13 cellular contexts compared by ENCODE assay signal in the genomic region with DNA sequence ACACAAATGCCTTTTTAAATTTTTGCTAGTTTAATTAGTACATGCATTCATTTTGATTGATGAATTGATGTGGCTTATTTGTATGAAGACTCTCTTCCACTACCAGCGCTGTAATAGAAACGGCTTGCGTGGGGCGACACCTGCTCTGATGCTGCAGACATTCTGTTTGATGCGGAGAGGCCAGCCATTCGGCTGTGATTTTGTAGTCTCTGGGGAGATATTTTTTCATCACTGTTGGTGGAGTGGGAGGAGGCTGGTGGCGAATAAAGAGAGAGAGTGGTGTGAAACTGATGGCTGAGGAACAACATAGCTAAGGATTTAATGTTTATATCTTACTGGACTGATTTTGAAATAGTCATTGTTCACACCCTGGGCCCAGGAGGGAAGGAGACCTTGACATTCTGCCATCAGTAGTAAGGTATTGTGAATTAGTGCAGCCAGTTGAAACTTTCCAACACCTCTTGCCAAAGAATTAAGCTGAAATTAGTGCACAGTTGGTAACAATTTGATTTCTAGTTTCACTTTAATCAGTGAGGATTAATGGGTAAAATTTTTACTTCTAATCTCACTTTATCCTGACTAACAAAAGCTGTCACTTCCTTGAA.
A peak's percentile ranks its signal among the peaks of the same experiment; 100 is the strongest.
DNase-seq lines count a peak whose midpoint lies in the region; ATAC-seq and TF ChIP-seq lines count a peak whose summit lies in the region.
"Had no signal": no experiment of that assay in that cellular context is flagged by ENCODE, and none has a peak within 500 bp of the region (broad histone marks: within the 10 kb centered on the region; RNA-seq: fewer than 3 reads in every experiment).

No MANE protein-coding gene starts in this region.

- intact Hi-C loops in Right ventricle myocardium superior (cut with DNase I) (no loop called here), left cardiac atrium (cut with DNase I) (no loop called here), uterus (cut with DNase I; ENCODE audit: low total_unique reads) (no loop called here)

- H3K4me3 ChIP-seq in Loucy (ENCODE audit: low read length, poor library complexity, severe bottlenecking) (no peak overlapping the region), gastroesophageal sphincter (no peak overlapping the region), uterus (no peak overlapping the region)
- H3K4me3 ChIP-seq: thyroid gland had no signal

- H3K27me3 ChIP-seq in Loucy (ENCODE audit: insufficient read depth, low read length, poor library complexity, severe bottlenecking) (no peaks in the 10 kb centered on the region), gastroesophageal sphincter (peaks cover 21% of the 10 kb centered on the region), uterus (no peaks in the 10 kb centered on the region)
- H3K27me3 ChIP-seq: thyroid gland had no signal

- no peak for TF ChIP-seq CTCF in Loucy (conservative IDR thresholded peaks at IDR 0.05; ENCODE audit: low read length)
- TF ChIP-seq CTCF in gastroesophageal sphincter (IDR thresholded peaks at IDR 0.05) = no peak
- no peak for TF ChIP-seq CTCF in uterus (IDR thresholded peaks at IDR 0.05)

- peaks cover 8% of the 10 kb centered on the region; the same call in 1 of the 2 replicates for H3F3A ChIP-seq in Loucy (ENCODE audit: low read depth)

- H3K27ac ChIP-seq in gastroesophageal sphincter (peak overlapping the region in 3 of 4 donors; percentile 63 to 69 (median 67)), uterus (peak overlapping the region; percentile 92 to 96)
- H3K27ac ChIP-seq: thyroid gland had no signal

- H3K4me2 ChIP-seq in Loucy (ENCODE audit: low read depth, low read length, poor library complexity, severe bottlenecking) = peak overlapping the region; percentile 13

- no peak for TF ChIP-seq EP300 in gastroesophageal sphincter (IDR thresholded peaks at IDR 0.05)

- H3K9ac ChIP-seq in Loucy (ENCODE audit: low read depth, low read length, poor library complexity, severe bottlenecking) = no peak overlapping the region

- WGBS in gastroesophageal sphincter (ENCODE audit: low coverage in 1 of 2), 2 donors = 17 to 55% methylated on average over 1 to 7 of the region's 7 CpGs

- H3K9me3 ChIP-seq in Loucy (ENCODE audit: insufficient read depth, low read depth, low read length) (no peaks in the 10 kb centered on the region), gastroesophageal sphincter (no peaks in the 10 kb centered on the region), uterus (no peaks in the 10 kb centered on the region)
- H3K9me3 ChIP-seq: thyroid gland had no signal

- ATAC-seq in Right ventricle myocardium superior (ENCODE audit: poor library complexity) (peak; percentile 18), left cardiac atrium (no peak), gastroesophageal sphincter (no peak), GM18873 (IDR thresholded peaks at IDR 0.05; ENCODE audit: low FRiP score, unreplicated experiment) (no peak)

- H3K4me1 ChIP-seq in Loucy (ENCODE audit: insufficient read depth, low read length, poor library complexity, severe bottlenecking) = peaks cover 41% of the 10 kb centered on the region
- H3K4me1 ChIP-seq in gastroesophageal sphincter = peaks cover 0 to 58% (median 32%) of the 10 kb centered on the region in 3 donors
- H3K4me1 ChIP-seq in uterus = peaks cover 7 to 10% of the 10 kb centered on the region in 2 donors

- H4K20me1 ChIP-seq in Loucy (ENCODE audit: insufficient read depth, low read length, poor library complexity, severe bottlenecking) = no peaks in the 10 kb centered on the region

- TF ChIP-seq POLR2A in gastroesophageal sphincter (IDR thresholded peaks at IDR 0.05) (no peak), uterus (IDR thresholded peaks at IDR 0.05) (no peak)

- H3K79me2 ChIP-seq in Loucy (ENCODE audit: insufficient read depth, low read length) = no peaks in the 10 kb centered on the region

- H3K36me3 ChIP-seq in Loucy (ENCODE audit: insufficient read depth, low read length) = no peaks in the 10 kb centered on the region
- no peaks in the 10 kb centered on the region for H3K36me3 ChIP-seq in gastroesophageal sphincter
- no peaks in the 10 kb centered on the region for H3K36me3 ChIP-seq in uterus
- H3K36me3 ChIP-seq: thyroid gland had no signal

- DNase-seq in Right ventricle myocardium superior = no peak
- no peak for DNase-seq in left cardiac atrium
- DNase-seq in uterus = peak in 1 of 2 donors; percentile 24
- DNase-seq in SW 1271 (lab: John Stamatoyannopoulos, UW) = no peak
- no peak for DNase-seq in NCI-H510A treated with DMSO at 0.1 percent for 48 hours (lab: John Stamatoyannopoulos, UW)
- DNase-seq: activated CD8-positive, alpha-beta memory T cell treated with anti-CD3 and anti-CD28 coated beads, Interleukin-2, amount 50 U/mL, for 48 hours; aorta; GF-D8; stimulated activated CD4-positive, alpha-beta T cell treated with anti-CD3 and anti-CD28 coated beads, Interleukin-4, amount 100 ng/mL, for 1 hour; thyroid gland had no signal

- no peaks in the 10 kb centered on the region for H3K9me2 ChIP-seq in Loucy (replicated peaks; ENCODE audit: low read depth, low read length)

- peak overlapping the region; percentile 62 for H2AFZ ChIP-seq in Loucy (ENCODE audit: low read length)
